Comparison of ENCODE assay signal across 24 cellular contexts in genomic region chr15:62440731-62441130, GRCh38.
"Had no signal": no experiment of that assay in that cellular context is flagged by ENCODE, and none has a peak within 500 bp of the region (broad histone marks: within the 10 kb centered on the region; RNA-seq: fewer than 3 reads in every experiment).

No MANE protein-coding gene starts in this region.

- H3K4me2 ChIP-seq: neural progenitor cell, smooth muscle cell had no signal

- H2AFZ ChIP-seq: neural progenitor cell had no signal

- H3K4me1 ChIP-seq: neural progenitor cell had no signal

- H3K9ac ChIP-seq: neural progenitor cell had no signal

- H3K36me3 ChIP-seq: brain microvascular endothelial cell, gastroesophageal sphincter, heart right ventricle, neural progenitor cell, tibial nerve, uterus had no signal

- DNase-seq: activated CD4-positive, alpha-beta memory T cell treated with anti-CD3 and anti-CD28 coated beads for 36 hours; activated CD4-positive, alpha-beta T cell treated with anti-CD3 and anti-CD28 coated beads for 36 hours; activated naive CD4-positive, alpha-beta T cell treated with Interleukin-2 at 50 U/mL for 16 hours; activated naive CD8-positive, alpha-beta T cell treated with anti-CD3 and anti-CD28 coated beads, Interleukin-2, amount 10 ng/mL, durations not matched to agents 7 days and 5 days; activated T-cell treated with anti-CD3 and anti-CD28 coated beads, Interleukin-2, amount 50 U/mL, for 1 hour; brain microvascular endothelial cell; erythroblast; heart right ventricle; immature natural killer cell; mesendoderm; naive thymus-derived CD4-positive, alpha-beta T cell; right cardiac atrium; stimulated activated CD4-positive, alpha-beta T cell treated with anti-CD3 and anti-CD28 coated beads, Interleukin-4, amount 100 ng/mL, for 1 hour; stimulated activated naive CD8-positive, alpha-beta T cell treated with anti-CD3 and anti-CD28 coated beads, Interleukin-15, amount 100 ng/mL, for 72 hours; uterus had no signal

- H3K36me3 Mint-ChIP-seq: activated CD4-positive, alpha-beta memory T cell treated with anti-CD3 and anti-CD28 coated beads for 36 hours; activated naive CD8-positive, alpha-beta T cell treated with anti-CD3 and anti-CD28 coated beads, Interleukin-2, amount 10 ng/mL, durations not matched to agents 7 days and 5 days; immature natural killer cell; naive thymus-derived CD4-positive, alpha-beta T cell; neural progenitor cell; WTC11 had no signal

- H3K4me1 Mint-ChIP-seq: activated CD4-positive, alpha-beta T cell treated with anti-CD3 and anti-CD28 coated beads for 36 hours; activated naive CD8-positive, alpha-beta T cell treated with anti-CD3 and anti-CD28 coated beads, Interleukin-2, amount 10 ng/mL, durations not matched to agents 7 days and 5 days; central memory CD8-positive, alpha-beta T cell; immature natural killer cell; naive thymus-derived CD4-positive, alpha-beta T cell; stimulated activated naive CD8-positive, alpha-beta T cell treated with anti-CD3 and anti-CD28 coated beads, Interleukin-15, amount 100 ng/mL, for 72 hours; WTC11 had no signal

- H3K9me3 Mint-ChIP-seq: activated CD4-positive, alpha-beta memory T cell treated with anti-CD3 and anti-CD28 coated beads for 36 hours; activated naive CD8-positive, alpha-beta T cell treated with anti-CD3 and anti-CD28 coated beads, Interleukin-2, amount 10 ng/mL, durations not matched to agents 7 days and 5 days; activated T-helper 2 cell treated with anti-CD3 and anti-CD28 coated beads, Interferon-gamma antibody, Interleukin-2, Interleukin-4, amounts not matched to agents 10 μg/mL and 5 μg/mL and 100 μg/mL, durations not matched to agents 14 hours and 24 hours and 36 hours; central memory CD8-positive, alpha-beta T cell; immature natural killer cell; naive thymus-derived CD4-positive, alpha-beta T cell; neural progenitor cell; stimulated activated naive CD8-positive, alpha-beta T cell treated with anti-CD3 and anti-CD28 coated beads, Interleukin-15, amount 100 ng/mL, for 72 hours; WTC11 had no signal

- H3K27ac ChIP-seq: brain microvascular endothelial cell, neural progenitor cell, uterus had no signal

- H3K4me3 ChIP-seq: coronary artery, gastroesophageal sphincter, heart right ventricle, neural progenitor cell, psoas muscle, smooth muscle cell, tibial nerve, uterus had no signal

- H3K27me3 Mint-ChIP-seq: activated CD4-positive, alpha-beta memory T cell treated with anti-CD3 and anti-CD28 coated beads for 36 hours; activated CD4-positive, alpha-beta T cell treated with anti-CD3 and anti-CD28 coated beads for 36 hours; stimulated activated naive CD8-positive, alpha-beta T cell treated with anti-CD3 and anti-CD28 coated beads, Interleukin-15, amount 100 ng/mL, for 72 hours had no signal

- ATAC-seq: activated CD4-positive, alpha-beta T cell treated with anti-CD3 and anti-CD28 coated beads for 36 hours; gastroesophageal sphincter; naive thymus-derived CD4-positive, alpha-beta T cell; stimulated activated naive CD8-positive, alpha-beta T cell treated with anti-CD3 and anti-CD28 coated beads, Interleukin-15, amount 100 ng/mL, for 72 hours; WTC11 had no signal

- H3K27ac Mint-ChIP-seq: activated CD4-positive, alpha-beta memory T cell treated with anti-CD3 and anti-CD28 coated beads for 36 hours; activated CD4-positive, alpha-beta T cell treated with anti-CD3 and anti-CD28 coated beads for 36 hours; activated naive CD8-positive, alpha-beta T cell treated with anti-CD3 and anti-CD28 coated beads, Interleukin-2, amount 10 ng/mL, durations not matched to agents 7 days and 5 days; activated T-helper 2 cell treated with anti-CD3 and anti-CD28 coated beads, Interferon-gamma antibody, Interleukin-2, Interleukin-4, amounts not matched to agents 10 μg/mL and 5 μg/mL and 100 μg/mL, durations not matched to agents 14 hours and 24 hours and 36 hours; immature natural killer cell; naive thymus-derived CD4-positive, alpha-beta T cell; neural progenitor cell; stimulated activated naive CD8-positive, alpha-beta T cell treated with anti-CD3 and anti-CD28 coated beads, Interleukin-15, amount 100 ng/mL, for 72 hours; WTC11 had no signal

- H3K4me3 Mint-ChIP-seq: activated CD4-positive, alpha-beta memory T cell treated with anti-CD3 and anti-CD28 coated beads for 36 hours; activated CD4-positive, alpha-beta T cell treated with anti-CD3 and anti-CD28 coated beads for 36 hours; activated naive CD8-positive, alpha-beta T cell treated with anti-CD3 and anti-CD28 coated beads, Interleukin-2, amount 10 ng/mL, durations not matched to agents 7 days and 5 days; central memory CD8-positive, alpha-beta T cell; immature natural killer cell; naive thymus-derived CD4-positive, alpha-beta T cell; neural progenitor cell; stimulated activated naive CD8-positive, alpha-beta T cell treated with anti-CD3 and anti-CD28 coated beads, Interleukin-15, amount 100 ng/mL, for 72 hours; WTC11 had no signal

- H3K9me3 ChIP-seq: gastroesophageal sphincter, heart right ventricle, psoas muscle, tibial nerve, uterus had no signal

- H3K27me3 ChIP-seq: brain microvascular endothelial cell, gastroesophageal sphincter, heart right ventricle, neural progenitor cell, tibial nerve, uterus had no signal
